Comparison of ENCODE assay signal across 11 cellular contexts in genomic region chr2:144213797-144214196, GRCh38.
DNase-seq lines count a peak whose midpoint lies in the region; ATAC-seq lines count a peak whose summit lies in the region.
"Had no signal": no experiment of that assay in that cellular context is flagged by ENCODE, and none has a peak within 500 bp of the region (broad histone marks: within the 10 kb centered on the region; RNA-seq: fewer than 3 reads in every experiment).

No MANE protein-coding gene starts in this region.

- peaks cover 6% of the 10 kb centered on the region for H3K4me1 ChIP-seq in GM23248 (ENCODE audit: insufficient read depth)

- H3K79me2 ChIP-seq in GM23248 (ENCODE audit: insufficient read depth), result no peaks in the 10 kb centered on the region

- peak; percentile 86 for ATAC-seq in GM21576 (IDR thresholded peaks at IDR 0.05; ENCODE audit: unreplicated experiment)
- peak; percentile 84 for ATAC-seq in HG03354 (IDR thresholded peaks at IDR 0.05; ENCODE audit: poor library complexity, severe bottlenecking, unreplicated experiment)
- ATAC-seq in memory B cell (ENCODE audit: low read depth), result no peak

- no peaks in the 10 kb centered on the region for H3F3A ChIP-seq in GM23248 (ENCODE audit: insufficient read depth)

- no peak for DNase-seq in T-helper 2 cell treated with Interferon-gamma antibody and Interleukin-4, amounts not matched to agents 5 μg/mL and 100 μg/mL, for 36 hours (ENCODE audit: low spot score)
- DNase-seq in T-helper 2 cell (no peak), memory B cell (ENCODE audit: low spot score in 2 of 2) (no peak), DMS114 treated with DMSO at 0.1 percent for 48 hours (lab: John Stamatoyannopoulos, UW; ENCODE audit: unreplicated experiment) (no peak), NCI-H146 (lab: John Stamatoyannopoulos, UW) (no peak), GM23248 (no peak)
- DNase-seq: 8988T, MM.1S, Right ventricle myocardium superior had no signal

- H3K36me3 ChIP-seq in GM23248 (ENCODE audit: low read depth), result no peaks in the 10 kb centered on the region

- no peak overlapping the region for H3K27ac ChIP-seq in GM23248

- H3K9me3 ChIP-seq in GM23248 (ENCODE audit: low read depth), result no peaks in the 10 kb centered on the region

- H3K9me3 Mint-ChIP-seq in T-helper 2 cell treated with Interferon-gamma antibody and Interleukin-4, amounts not matched to agents 5 μg/mL and 100 μg/mL, for 36 hours, result no peaks in the 10 kb centered on the region
- no peaks in the 10 kb centered on the region for H3K9me3 Mint-ChIP-seq in memory B cell

- no peaks in the 10 kb centered on the region for H4K20me1 ChIP-seq in GM23248 (ENCODE audit: insufficient read depth)

- peaks cover 12% of the 10 kb centered on the region for H3K36me3 Mint-ChIP-seq in T-helper 2 cell treated with Interferon-gamma antibody and Interleukin-4, amounts not matched to agents 5 μg/mL and 100 μg/mL, for 36 hours (ENCODE audit: low read depth)
- H3K36me3 Mint-ChIP-seq in memory B cell, result peaks cover 3% of the 10 kb centered on the region

- H3K9ac ChIP-seq in GM23248, result no peak overlapping the region

- H3K4me3 ChIP-seq in GM23248, result no peak overlapping the region

- H3K4me2 ChIP-seq in GM23248 (ENCODE audit: unreplicated experiment), result no peak overlapping the region

- no peaks in the 10 kb centered on the region; the same call in 1 of the 2 replicates for H3K9me2 ChIP-seq in GM23248 (ENCODE audit: insufficient read depth)

- H2AFZ ChIP-seq in GM23248, result no peak overlapping the region

- H3K27me3 Mint-ChIP-seq in T-helper 2 cell treated with Interferon-gamma antibody and Interleukin-4, amounts not matched to agents 5 μg/mL and 100 μg/mL, for 36 hours (ENCODE audit: low read depth), result no peaks in the 10 kb centered on the region
- H3K27me3 Mint-ChIP-seq in memory B cell, result no peaks in the 10 kb centered on the region

- no peak overlapping the region for H3K27ac Mint-ChIP-seq in T-helper 2 cell treated with Interferon-gamma antibody and Interleukin-4, amounts not matched to agents 5 μg/mL and 100 μg/mL, for 36 hours
- H3K27ac Mint-ChIP-seq in memory B cell, result peak overlapping the region; percentile 53

- WGBS in GM23248 (ENCODE audit: low coverage in 1 of 2, low lambda C conversion rate in 2 of 2, missing lambda C conversion rate in 2 of 2), 2 experiments, result 100% methylated on average over 2 of the region's 2 CpGs

- in situ Hi-C loops in GM23248 (cut with MboI), result no loop called here

- peak overlapping the region; percentile 51 for H3K4me3 Mint-ChIP-seq in T-helper 2 cell treated with Interferon-gamma antibody and Interleukin-4, amounts not matched to agents 5 μg/mL and 100 μg/mL, for 36 hours
- peak overlapping the region; percentile 82 for H3K4me3 Mint-ChIP-seq in memory B cell

- H3K4me1 Mint-ChIP-seq in T-helper 2 cell treated with Interferon-gamma antibody and Interleukin-4, amounts not matched to agents 5 μg/mL and 100 μg/mL, for 36 hours (ENCODE audit: low read depth), result peaks cover 32% of the 10 kb centered on the region
- H3K4me1 Mint-ChIP-seq in memory B cell, result peaks cover 10% of the 10 kb centered on the region

- H3K27me3 ChIP-seq in GM23248 (replicated peaks; ENCODE audit: insufficient read depth), result no peaks in the 10 kb centered on the region
